33 cellular contexts compared by ENCODE assay signal in the genomic region with DNA sequence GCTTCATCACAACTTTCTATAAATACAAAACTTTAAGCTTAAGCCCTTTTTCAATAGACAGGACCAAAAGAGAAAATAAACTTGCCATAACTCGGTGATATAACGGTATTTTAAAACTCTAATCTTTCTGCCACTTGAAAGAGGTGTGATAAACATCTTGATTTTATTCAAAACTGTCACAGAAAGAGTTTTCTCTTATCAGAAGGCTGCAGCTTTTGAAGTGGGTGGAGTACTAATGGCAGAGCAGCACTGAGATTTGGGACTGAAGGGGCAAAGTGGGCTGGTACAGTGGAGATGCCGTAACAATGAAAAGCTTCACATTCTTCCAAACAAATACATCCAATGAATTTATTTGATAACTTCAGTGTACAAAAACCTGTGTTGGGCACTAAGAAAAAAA.
"Had no signal": no experiment of that assay in that cellular context is flagged by ENCODE, and none has a peak within 500 bp of the region (broad histone marks: within the 10 kb centered on the region; RNA-seq: fewer than 3 reads in every experiment).

No MANE protein-coding gene starts in this region.

- H3K27me3 ChIP-seq: adrenal gland, ascending aorta, body of pancreas, brain microvascular endothelial cell, breast epithelium, cardiac muscle cell had no signal

- FAIRE-seq: astrocyte, bronchial epithelial cell had no signal

- DNase-seq: activated effector memory CD4-positive, alpha-beta T cell treated with anti-CD3 and anti-CD28 coated beads, Interleukin-2, amount 50 U/mL, for 16 hours; activated effector memory CD4-positive, alpha-beta T cell treated with Interleukin-2 at 50 U/mL for 16 hours; activated gamma-delta T cell; activated gamma-delta T cell treated with Interleukin-2 at 50 U/mL for 16 hours; activated naive CD4-positive, alpha-beta T cell; activated naive CD4-positive, alpha-beta T cell treated with anti-CD3 and anti-CD28 coated beads for 36 hours; activated naive CD4-positive, alpha-beta T cell treated with anti-CD3 and anti-CD28 coated beads, Interleukin-2, amount 10 ng/mL, durations not matched to agents 7 days and 5 days; activated naive CD4-positive, alpha-beta T cell treated with anti-CD3 and anti-CD28 coated beads, Interleukin-2, amount 50 U/mL, for 16 hours; activated naive CD4-positive, alpha-beta T cell treated with Interleukin-2 at 50 U/mL for 16 hours; activated naive CD8-positive, alpha-beta T cell treated with anti-CD3 and anti-CD28 coated beads for 36 hours; activated naive CD8-positive, alpha-beta T cell treated with anti-CD3 and anti-CD28 coated beads, Interleukin-2, amount 10 ng/mL, durations not matched to agents 7 days and 5 days; activated naive CD8-positive, alpha-beta T cell treated with anti-CD3 and anti-CD28 coated beads, Interleukin-2, amount 50 U/mL, for 24 hours; activated T-cell treated with anti-CD3 and anti-CD28 coated beads, Interleukin-2, amount 50 U/mL, for 1 hour; activated T-cell treated with anti-CD3 and anti-CD28 coated beads, Interleukin-2, amount 50 U/mL, for 24 hours; activated T-cell treated with anti-CD3 and anti-CD28 coated beads, Interleukin-2, amount 50 U/mL, for 4 hours; activated T-cell treated with anti-CD3 and anti-CD28 coated beads, Interleukin-2, amount 50 U/mL, for 48 hours; activated T-cell treated with anti-CD3 and anti-CD28 coated beads, Interleukin-2, amount 50 U/mL, for 72 hours; adrenal gland; amniotic stem cell; amygdala; anterior cingulate cortex; aorta; body of pancreas; brain microvascular endothelial cell; central memory CD4-positive, alpha-beta T cell; cerebellar nuclear complex had no signal

- ATAC-seq: activated naive CD4-positive, alpha-beta T cell treated with anti-CD3 and anti-CD28 coated beads, Interleukin-2, amount 50 U/mL, for 72 hours; activated naive CD8-positive, alpha-beta T cell treated with anti-CD3 and anti-CD28 coated beads, Interleukin-2, amount 50 U/mL, for 24 hours; activated T-cell treated with anti-CD3 and anti-CD28 coated beads, Interleukin-2, amount 50 U/mL, for 4 hours; activated T-cell treated with anti-CD3 and anti-CD28 coated beads, Interleukin-2, amount 50 U/mL, for 72 hours; activated T-helper 17 cell treated with anti-CD3 and anti-CD28 coated beads, Interleukin-2, amount 50 U/mL, for 72 hours; body of pancreas had no signal

- H3K9me3 ChIP-seq: adrenal gland, ascending aorta, body of pancreas, breast epithelium had no signal

- H3K4me3 ChIP-seq: adrenal gland, ascending aorta, body of pancreas, breast epithelium, cardiac muscle cell had no signal

- H3K27ac ChIP-seq: adrenal gland, ascending aorta, body of pancreas, brain microvascular endothelial cell, breast epithelium, cardiac muscle cell had no signal

- H3K36me3 ChIP-seq: adrenal gland, ascending aorta, brain microvascular endothelial cell, breast epithelium, cardiac muscle cell had no signal

- H3K4me1 ChIP-seq: adrenal gland, body of pancreas, breast epithelium had no signal
